In the genomic region with DNA sequence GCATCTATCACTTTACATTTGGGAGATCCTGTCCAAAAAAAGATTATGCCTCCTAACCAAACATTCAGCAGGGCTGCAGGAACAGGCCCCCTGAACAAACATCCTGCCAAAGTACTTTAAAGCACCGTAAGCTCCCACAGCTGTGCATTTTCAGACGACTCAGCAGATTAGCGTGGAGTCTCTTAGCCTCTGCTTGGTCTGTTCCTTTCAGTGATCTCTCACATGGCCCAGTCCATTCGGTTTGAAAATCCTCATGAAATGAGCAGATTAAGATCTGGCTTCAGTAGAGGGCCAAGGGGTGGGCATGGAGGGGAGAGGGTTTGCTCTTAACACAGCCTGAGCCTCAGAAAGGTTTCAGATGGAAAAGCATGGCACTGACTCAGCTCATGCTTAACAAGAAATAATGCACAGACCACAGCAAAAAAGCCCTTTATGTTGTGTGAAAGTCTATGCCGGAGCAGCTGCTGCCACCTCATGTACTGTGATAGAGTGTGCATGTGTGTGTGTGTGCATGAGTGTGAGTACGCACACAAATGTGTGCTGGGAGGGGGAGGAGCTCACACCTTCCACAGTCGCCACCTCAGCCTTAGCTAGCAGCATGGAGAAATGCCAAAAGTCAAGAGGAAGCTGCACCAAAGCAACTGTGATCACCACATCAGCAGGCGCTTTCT, we compare ENCODE assay signal across 8 cellular contexts.
DNase-seq lines count a peak whose midpoint lies in the region; ATAC-seq, FAIRE-seq and TF ChIP-seq lines count a peak whose summit lies in the region.
"Not testable (repeated sequence)": the region's sequence is repeated elsewhere in the genome, so short reads cannot be mapped to it uniquely, and the experiment has no call there.

No MANE protein-coding gene starts in this region.

- TF ChIP-seq EP300 in A549 (IDR thresholded peaks at IDR 0.05): not testable (repeated sequence)

- not testable (repeated sequence) for H4K20me1 ChIP-seq in osteoblast (ENCODE audit: insufficient read depth, low read length)

- not testable (repeated sequence) for H3K27ac ChIP-seq in A549; foreskin keratinocyte; osteoblast (ENCODE audit: low read depth, low read length)

- TF ChIP-seq POLR2A in A549 (IDR thresholded peaks at IDR 0.05; ENCODE audit: low read length): not testable (repeated sequence)

- not testable (repeated sequence) for H3K4me2 ChIP-seq in A549
- peak overlapping the region; percentile 54 for H3K4me2 ChIP-seq in osteoblast (ENCODE audit: insufficient read depth, low read length)

- not testable (repeated sequence) for H3K27me3 ChIP-seq in foreskin keratinocyte; osteoblast (ENCODE audit: insufficient read depth, low read length)

- TF ChIP-seq CTCF in A549 (IDR thresholded peaks at IDR 0.05); foreskin keratinocyte (conservative IDR thresholded peaks at IDR 0.05); osteoblast (IDR thresholded peaks at IDR 0.05; ENCODE audit: extremely low read depth, low read depth, low read length): not testable (repeated sequence)

- H3K9me3 ChIP-seq in A549; T-helper 17 cell (ENCODE audit: control insufficient read depth, low read length, poor library complexity, severe bottlenecking); osteoblast (ENCODE audit: low read depth, low read length): not testable (repeated sequence)

- H3K4me3 ChIP-seq in A549; osteoblast (ENCODE audit: insufficient read depth, low read length): not testable (repeated sequence)

- H3K36me3 Mint-ChIP-seq in T-helper 17 cell (ENCODE audit: low read depth); activated naive CD4-positive, alpha-beta T cell treated with anti-CD3 and anti-CD28 coated beads, Interleukin-2, amount 50 U/mL, for 24 hours: not testable (repeated sequence)

- ATAC-seq in A549: peak; percentile 22 to 47; a peak in 3 of 6 replicates
- ATAC-seq in GM18870 (IDR thresholded peaks at IDR 0.05; ENCODE audit: unreplicated experiment): peak; percentile 48
- ATAC-seq in HG02571 (IDR thresholded peaks at IDR 0.05; ENCODE audit: unreplicated experiment): peak; percentile 56
- ATAC-seq in HG03442 (IDR thresholded peaks at IDR 0.05; ENCODE audit: unreplicated experiment): peak; percentile 80
- ATAC-seq in T-helper 17 cell: peak; percentile 82
- peak; percentile 61 for ATAC-seq in foreskin keratinocyte

- H2AFZ ChIP-seq in osteoblast (ENCODE audit: low read length): not testable (repeated sequence)

- not testable (repeated sequence) for H3K4me1 Mint-ChIP-seq in T-helper 17 cell
- peaks cover 10% of the 10 kb centered on the region for H3K4me1 Mint-ChIP-seq in activated naive CD4-positive, alpha-beta T cell treated with anti-CD3 and anti-CD28 coated beads, Interleukin-2, amount 50 U/mL, for 24 hours

- not testable (repeated sequence) for H3K36me3 ChIP-seq in osteoblast (ENCODE audit: insufficient read depth, low read length)

- FAIRE-seq in A549 (lab: Jason Lieb, UNC): not testable (repeated sequence)

- H3K4me1 ChIP-seq in A549; foreskin keratinocyte; osteoblast (ENCODE audit: insufficient read depth, low read length): not testable (repeated sequence)

- not testable (repeated sequence) for DNase-seq in A549 (ENCODE audit: low read depth in 1 of 2, low spot score in 1 of 2); T-helper 17 cell; osteoblast (ENCODE audit: insufficient read length, low spot score, missing footprints)
- peak; percentile 29 to 49 for DNase-seq in foreskin keratinocyte

- H3K27me3 Mint-ChIP-seq in T-helper 17 cell; activated naive CD4-positive, alpha-beta T cell treated with anti-CD3 and anti-CD28 coated beads, Interleukin-2, amount 50 U/mL, for 24 hours: not testable (repeated sequence)

- TF ChIP-seq RAD21 in A549 (conservative IDR thresholded peaks at IDR 0.05 in 1 of 2, IDR thresholded peaks at IDR 0.05 in 1 of 2): not testable (repeated sequence)

- WGBS in A549 (ENCODE audit: missing lambda C conversion rate): 49% methylated on average over 8 of the region's 8 CpGs

- peak overlapping the region; percentile 37 for H3K27ac Mint-ChIP-seq in T-helper 17 cell
- H3K27ac Mint-ChIP-seq in activated naive CD4-positive, alpha-beta T cell treated with anti-CD3 and anti-CD28 coated beads, Interleukin-2, amount 50 U/mL, for 24 hours: not testable (repeated sequence)

- POLR2A ChIA-PET in A549 (lab: Yijun Ruan, JAX): not testable (repeated sequence)

- CTCF ChIA-PET in A549 (lab: Yijun Ruan, JAX): not testable (repeated sequence)

- H3K79me2 ChIP-seq in osteoblast (ENCODE audit: insufficient read depth, low read length): not testable (repeated sequence)

- not testable (repeated sequence) for H3K9me3 Mint-ChIP-seq in activated naive CD4-positive, alpha-beta T cell treated with anti-CD3 and anti-CD28 coated beads, Interleukin-2, amount 50 U/mL, for 24 hours

- peak overlapping the region; percentile 75 for H3K4me3 Mint-ChIP-seq in T-helper 17 cell
- peak overlapping the region; percentile 21 for H3K4me3 Mint-ChIP-seq in activated naive CD4-positive, alpha-beta T cell treated with anti-CD3 and anti-CD28 coated beads, Interleukin-2, amount 50 U/mL, for 24 hours

TF ChIP-seq in A549, 52 proteins besides CTCF, POLR2A, EP300 and RAD21:
- TF ChIP-seq MAFK (IDR thresholded peaks at IDR 0.05; ENCODE audit: partially characterized antibody): peak; percentile 30
